In genomic region chr13:77026783-77027621, GRCh38 we compare ENCODE assay signal across 8 cellular contexts.
DNase-seq lines count a peak whose midpoint lies in the region; ATAC-seq lines count a peak whose summit lies in the region.

Gene FBXL3, minus strand, starts transcription at chr13:77027159. Its CDS starts 5,299 bp downstream, at chr13:77021860.

- DNase-seq in AG08396 (ENCODE audit: low spot score) (peak; percentile 96), NCI-H226 (peak; percentile 86), iris pigment epithelial cell (ENCODE audit: low read depth) (peak; percentile 91)
- peak; percentile 68 for DNase-seq in activated CD4-positive, CD25-positive, alpha-beta regulatory T cell treated with anti-CD3 and anti-CD28 coated beads, Interleukin-2, amount 50 U/mL, for 16 hours (ENCODE audit: low read depth, low spot score)
- DNase-seq in central memory CD4-positive, alpha-beta T cell = peak; percentile 83
- peak; percentile 68 for DNase-seq in stimulated activated CD4-positive, alpha-beta T cell treated with anti-CD3 and anti-CD28 coated beads, Interleukin-12 subunit alpha, Interleukin-12 subunit beta, amount 100 ng/mL, for 24 hours (ENCODE audit: low read depth in 2 of 2)

- ATAC-seq in GM18909 (IDR thresholded peaks at IDR 0.05; ENCODE audit: poor library complexity, unreplicated experiment) = peak; percentile 60
- peak; percentile 55 for ATAC-seq in HG03159 (IDR thresholded peaks at IDR 0.05; ENCODE audit: unreplicated experiment)

Comparison
In these comparisons a context has a peak if more than half of its experiments do, and no peak if none do; other contexts are left out.
1. Peak in every context shown above with its lines: DNase-seq and ATAC-seq.